ENCODE assay signal across 9 cellular contexts in the genomic region with DNA sequence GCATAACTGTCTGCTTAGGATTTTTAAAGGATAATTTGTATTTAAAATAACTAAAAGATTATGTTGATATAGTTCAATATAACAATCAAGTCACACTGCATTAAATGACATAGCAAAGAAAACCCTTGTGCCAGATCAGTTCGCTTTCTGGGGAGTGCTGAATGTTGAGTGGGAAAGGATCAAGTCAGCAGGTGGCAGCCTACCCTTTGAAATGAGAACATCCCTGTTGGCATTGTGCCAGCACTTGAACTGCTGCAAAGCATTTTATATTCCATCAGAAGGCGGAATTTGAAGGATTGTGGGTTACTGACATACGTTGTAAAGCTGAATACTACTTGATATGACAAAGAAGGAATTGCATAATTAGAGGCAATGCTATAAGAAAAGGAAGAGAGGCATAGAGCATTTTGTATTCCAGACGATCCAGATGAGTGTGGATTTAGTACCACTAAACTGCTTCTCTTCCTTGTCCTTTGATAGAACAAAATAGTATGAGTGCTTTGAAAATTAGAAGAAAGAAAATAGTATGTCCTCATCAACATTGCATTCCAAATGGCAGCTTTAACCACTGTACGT. TPM values are rescaled to one million over a fixed set of nuclear protein-coding genes. Genes with fewer than 3 reads are reported as not detected.
DNase-seq lines count a peak whose midpoint lies in the region; ATAC-seq, FAIRE-seq and TF ChIP-seq lines count a peak whose summit lies in the region.
"Had no signal": no experiment of that assay in that cellular context is flagged by ENCODE, and none has a peak within 500 bp of the region (broad histone marks: within the 10 kb centered on the region; RNA-seq: fewer than 3 reads in every experiment).

No MANE protein-coding gene starts in this region.

- H3K27ac Mint-ChIP-seq in activated naive CD8-positive, alpha-beta T cell treated with anti-CD3 and anti-CD28 coated beads, Interleukin-2, amount 50 U/mL, for 24 hours = no peak overlapping the region

- H3K9me3 Mint-ChIP-seq in activated naive CD8-positive, alpha-beta T cell treated with anti-CD3 and anti-CD28 coated beads, Interleukin-2, amount 50 U/mL, for 24 hours = no peaks in the 10 kb centered on the region
- H3K9me3 Mint-ChIP-seq: central memory CD8-positive, alpha-beta T cell had no signal

- no peaks in the 10 kb centered on the region for H3K27me3 Mint-ChIP-seq in activated naive CD8-positive, alpha-beta T cell treated with anti-CD3 and anti-CD28 coated beads, Interleukin-2, amount 50 U/mL, for 24 hours
- H3K27me3 Mint-ChIP-seq: central memory CD8-positive, alpha-beta T cell had no signal

- no peaks in the 10 kb centered on the region for H3K4me1 ChIP-seq in right atrium auricular region

- intact Hi-C loops in sciatic nerve (cut with DNase I) = no loop called here

- FAIRE-seq in H54 (lab: Jason Lieb, UNC) = peak; percentile 65

- H3K4me1 Mint-ChIP-seq in activated naive CD8-positive, alpha-beta T cell treated with anti-CD3 and anti-CD28 coated beads, Interleukin-2, amount 50 U/mL, for 24 hours = no peaks in the 10 kb centered on the region
- H3K4me1 Mint-ChIP-seq: central memory CD8-positive, alpha-beta T cell had no signal

- peak; percentile 69 for TF ChIP-seq CTCF in AG09309 (IDR thresholded peaks at IDR 0.05; ENCODE audit: control insufficient read depth, insufficient read depth, low read depth, low read length, missing control alignments)
- TF ChIP-seq CTCF in right atrium auricular region (IDR thresholded peaks at IDR 0.05) = peak in 1 of 2 donors; percentile 64

- no peak for ATAC-seq in activated naive CD8-positive, alpha-beta T cell treated with anti-CD3 and anti-CD28 coated beads, Interleukin-2, amount 50 U/mL, for 24 hours
- ATAC-seq in sciatic nerve = peak; percentile 49
- no peak for ATAC-seq in GM19023 (IDR thresholded peaks at IDR 0.05; ENCODE audit: unreplicated experiment)

- H3K9me3 ChIP-seq in right atrium auricular region = no peaks in the 10 kb centered on the region

- no peak for TF ChIP-seq POLR2A in H54 (IDR thresholded peaks at IDR 0.05; ENCODE audit: low read depth, low read length)

- DNase-seq in AG09309 (ENCODE audit: low read depth) = peak; percentile 51
- DNase-seq in H54 (ENCODE audit: insufficient read length, low spot score) = no peak
- DNase-seq in NCI-H510A (lab: John Stamatoyannopoulos, UW) = peak; percentile 33
- DNase-seq in activated naive CD8-positive, alpha-beta T cell treated with anti-CD3 and anti-CD28 coated beads, Interleukin-2, amount 50 U/mL, for 24 hours = peak; percentile 6
- peak; percentile 74 for DNase-seq in right atrium auricular region (ENCODE audit: low spot score)
- DNase-seq in sciatic nerve (ENCODE audit: low spot score) = peak; percentile 81
- no peak for DNase-seq in H7

- H3K4me3 ChIP-seq in AG09309 (ENCODE audit: control insufficient read depth, low read depth, low read length) (no peak overlapping the region), right atrium auricular region (no peak overlapping the region), H7 (ENCODE audit: insufficient read depth, low read depth, low read length) (no peak overlapping the region)

- peaks cover 16% of the 10 kb centered on the region for H3K36me3 Mint-ChIP-seq in activated naive CD8-positive, alpha-beta T cell treated with anti-CD3 and anti-CD28 coated beads, Interleukin-2, amount 50 U/mL, for 24 hours (ENCODE audit: low read depth)

- H3K36me3 ChIP-seq in right atrium auricular region (no peaks in the 10 kb centered on the region), H7 (replicated peaks; ENCODE audit: control insufficient read depth, insufficient read depth, low read length) (no peaks in the 10 kb centered on the region)

- H3K27ac ChIP-seq in right atrium auricular region = no peak overlapping the region

- no peaks in the 10 kb centered on the region for H3K27me3 ChIP-seq in right atrium auricular region
- no peaks in the 10 kb centered on the region for H3K27me3 ChIP-seq in H7 (ENCODE audit: control insufficient read depth, insufficient read depth, low read length)

- no peak overlapping the region for H3K4me3 Mint-ChIP-seq in activated naive CD8-positive, alpha-beta T cell treated with anti-CD3 and anti-CD28 coated beads, Interleukin-2, amount 50 U/mL, for 24 hours
- H3K4me3 Mint-ChIP-seq: central memory CD8-positive, alpha-beta T cell had no signal

RNA-seq across cellular contexts. Expression of gene BCKDHB, which starts 26.6 kb away (rescaled TPM):
- total RNA-seq in right atrium auricular region (10 to 100 TPM in 1 of 2 donors, 1 to 10 TPM in 1; 8.1 to 23.3 TPM), sciatic nerve (25.0 TPM)
- 17.4 and 19.4 TPM in 2 replicates for total RNA-seq in H7 (2014; rRNA removed; shearing (Covaris generic))

Comparison
In these comparisons a context has a peak if more than half of its experiments do, and no peak if none do; other contexts are left out.
1. DNase-seq: peak in AG09309 (single experiment), NCI-H510A (single experiment), activated naive CD8-positive, alpha-beta T cell treated with anti-CD3 and anti-CD28 coated beads, Interleukin-2, amount 50 U/mL, for 24 hours (single experiment), right atrium auricular region (single experiment) and sciatic nerve (single experiment); none in H54 (single experiment) and H7 (single experiment).